In genomic region chr6:37819177-37819801, GRCh38 we compare ENCODE assay signal across 1 cellular context.
TF ChIP-seq lines count a peak whose summit lies in the region.

ZFAND3 (plus strand) TSS chr6:37819727; CDS start chr6:37819946, 219 bp downstream.

TF ChIP-seq in WTC11, 78 proteins besides CTCF, POLR2A, EP300 and RAD21 (continued from another document):
- no peak for TF ChIP-seq ARID4B (CRISPR knock-in tag; IDR thresholded peaks at IDR 0.05; ENCODE audit: borderline replicate concordance)
- TF ChIP-seq ESRRA (CRISPR knock-in tag; IDR thresholded peaks at IDR 0.05; ENCODE audit: borderline replicate concordance): no peak
- TF ChIP-seq ZNF219 (CRISPR knock-in tag; IDR thresholded peaks at IDR 0.05; ENCODE audit: borderline replicate concordance): no peak
- TF ChIP-seq SP1 (CRISPR knock-in tag; conservative IDR thresholded peaks at IDR 0.05): peak; percentile 61; the same call in 1 of the 2 replicates
- TF ChIP-seq ATF1 (CRISPR knock-in tag; IDR thresholded peaks at IDR 0.05): no peak
- no peak for TF ChIP-seq ZNF671 (CRISPR knock-in tag; IDR thresholded peaks at IDR 0.05)
- TF ChIP-seq HMGA2 (CRISPR knock-in tag; IDR thresholded peaks at IDR 0.05): no peak
- TF ChIP-seq NFATC4 (CRISPR knock-in tag; IDR thresholded peaks at IDR 0.05): no peak
- no peak for TF ChIP-seq FOXJ3 (CRISPR knock-in tag; IDR thresholded peaks at IDR 0.05; ENCODE audit: borderline replicate concordance)
- TF ChIP-seq FOXK1 (CRISPR knock-in tag; IDR thresholded peaks at IDR 0.05): 0 out of 2 replicates have a peak, but pooled peaks have one; percentile 23
- TF ChIP-seq ZMAT4 (CRISPR knock-in tag; IDR thresholded peaks at IDR 0.05): no peak
- TF ChIP-seq MAX (CRISPR knock-in tag; IDR thresholded peaks at IDR 0.05): 0 out of 2 replicates have a peak, but pooled peaks have one; percentile 0
- TF ChIP-seq ZNF416 (CRISPR knock-in tag; IDR thresholded peaks at IDR 0.05): no peak
- TF ChIP-seq PREB (CRISPR knock-in tag; IDR thresholded peaks at IDR 0.05; ENCODE audit: borderline replicate concordance): no peak
- peak; percentile 35; the same call in 1 of the 2 replicates for TF ChIP-seq GABPB1 (CRISPR knock-in tag; IDR thresholded peaks at IDR 0.05)
- no peak for TF ChIP-seq ATF3 (CRISPR knock-in tag; conservative IDR thresholded peaks at IDR 0.05)
- TF ChIP-seq NR2C2 (CRISPR knock-in tag; IDR thresholded peaks at IDR 0.05): no peak
- TF ChIP-seq ZNF281 (CRISPR knock-in tag; IDR thresholded peaks at IDR 0.05): peak; percentile 54; the same call in 1 of the 2 replicates
- no peak for TF ChIP-seq CREB1 (CRISPR knock-in tag; IDR thresholded peaks at IDR 0.05)
- no peak for TF ChIP-seq RELA (CRISPR knock-in tag; IDR thresholded peaks at IDR 0.05; ENCODE audit: borderline replicate concordance)
- no peak for TF ChIP-seq ZBTB43 (CRISPR knock-in tag; IDR thresholded peaks at IDR 0.05)
- no peak for TF ChIP-seq GTF2I (CRISPR knock-in tag; conservative IDR thresholded peaks at IDR 0.05)
- no peak for TF ChIP-seq E2F1 (CRISPR knock-in tag; IDR thresholded peaks at IDR 0.05)
- TF ChIP-seq ZNF121 (CRISPR knock-in tag; IDR thresholded peaks at IDR 0.05): no peak
- TF ChIP-seq SMAD3 (CRISPR knock-in tag; IDR thresholded peaks at IDR 0.05; ENCODE audit: borderline replicate concordance): no peak
- TF ChIP-seq ELF4 (CRISPR knock-in tag; IDR thresholded peaks at IDR 0.05; ENCODE audit: low read depth): no peak
- peak; percentile 71 for TF ChIP-seq MYBL2 (CRISPR knock-in tag; IDR thresholded peaks at IDR 0.05)
- no peak for TF ChIP-seq STAT6 (CRISPR knock-in tag; conservative IDR thresholded peaks at IDR 0.05; ENCODE audit: low read depth)
- TF ChIP-seq FOXP1 (CRISPR knock-in tag; IDR thresholded peaks at IDR 0.05; ENCODE audit: borderline replicate concordance): no peak
- TF ChIP-seq PRDM15 (CRISPR knock-in tag; IDR thresholded peaks at IDR 0.05): no peak
TF ChIP-seq in WTC11: peak in this region for 8.
